ENCODE assay signal across 24 cellular contexts in the genomic region with DNA sequence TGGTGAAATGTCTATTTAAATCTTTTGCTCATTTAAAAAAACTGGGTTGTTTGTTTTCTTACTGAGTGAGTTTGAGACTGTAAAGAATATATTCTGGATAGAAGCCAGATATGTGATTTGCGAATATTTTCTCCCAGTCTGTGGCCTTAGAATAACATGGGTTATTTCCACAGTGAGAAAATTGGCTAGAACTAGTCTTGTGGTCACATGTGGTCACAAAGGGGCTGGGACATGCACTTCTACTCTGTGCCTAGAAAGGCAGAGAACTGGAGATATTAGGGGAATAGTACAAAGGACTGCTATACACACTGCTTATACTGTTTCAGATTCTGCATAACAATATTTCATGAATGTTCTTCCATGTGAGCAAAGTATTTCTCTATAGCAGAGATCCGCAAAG.
"Had no signal": no experiment of that assay in that cellular context is flagged by ENCODE, and none has a peak within 500 bp of the region (broad histone marks: within the 10 kb centered on the region; RNA-seq: fewer than 3 reads in every experiment).

No MANE protein-coding gene starts in this region.

- H3K4me3 Mint-ChIP-seq: activated CD4-positive, alpha-beta memory T cell treated with anti-CD3 and anti-CD28 coated beads for 36 hours; activated CD4-positive, alpha-beta T cell treated with anti-CD3 and anti-CD28 coated beads, Interleukin-2, amount 10 ng/mL, durations not matched to agents 7 days and 5 days; activated naive CD8-positive, alpha-beta T cell treated with anti-CD3 and anti-CD28 coated beads, Interleukin-2, amount 50 U/mL, for 24 hours; activated T-cell treated with anti-CD3 and anti-CD28 coated beads, Interleukin-2, amount 50 U/mL, for 4 hours had no signal

- H3K36me3 Mint-ChIP-seq: activated CD4-positive, alpha-beta memory T cell treated with anti-CD3 and anti-CD28 coated beads for 36 hours; activated naive CD4-positive, alpha-beta T cell treated with anti-CD3 and anti-CD28 coated beads, Interleukin-2, amount 50 U/mL, for 72 hours had no signal

- DNase-seq: activated CD4-positive, alpha-beta memory T cell treated with anti-CD3 and anti-CD28 coated beads for 36 hours; activated CD4-positive, alpha-beta T cell treated with anti-CD3 and anti-CD28 coated beads, Interleukin-2, amount 10 ng/mL, durations not matched to agents 7 days and 5 days; activated CD4-positive, CD25-positive, alpha-beta regulatory T cell; activated CD8-positive, alpha-beta memory T cell treated with anti-CD3 and anti-CD28 coated beads for 24 hours; activated effector memory CD4-positive, alpha-beta T cell treated with anti-CD3 and anti-CD28 coated beads, Interleukin-2, amount 50 U/mL, for 16 hours; activated naive CD4-positive, alpha-beta T cell treated with Interleukin-2 at 50 U/mL for 16 hours; activated naive CD8-positive, alpha-beta T cell treated with anti-CD3 and anti-CD28 coated beads, Interleukin-2, amount 50 U/mL, for 24 hours; activated T-cell treated with anti-CD3 and anti-CD28 coated beads, Interleukin-2, amount 50 U/mL, for 4 hours; amniotic stem cell; Kasumi-1; KBM-7; NCI-H1048; NCI-H146; NCI-H187 treated with DMSO at 0.1 percent for 48 hours; NCI-H2081 treated with DMSO at 0.1 percent for 48 hours; NCI-H446; NCI-H524; PC-3; SIG-M5; T-helper 1 cell had no signal

- H3K4me1 ChIP-seq: ascending aorta had no signal

- H3K27me3 ChIP-seq: ascending aorta had no signal

- H3K4me3 ChIP-seq: ascending aorta, SK-N-MC had no signal

- H3K36me3 ChIP-seq: ascending aorta had no signal

- H3K27ac Mint-ChIP-seq: activated CD4-positive, alpha-beta memory T cell treated with anti-CD3 and anti-CD28 coated beads for 36 hours; activated CD4-positive, alpha-beta T cell treated with anti-CD3 and anti-CD28 coated beads, Interleukin-2, amount 10 ng/mL, durations not matched to agents 7 days and 5 days; activated naive CD4-positive, alpha-beta T cell treated with anti-CD3 and anti-CD28 coated beads, Interleukin-2, amount 50 U/mL, for 72 hours; activated naive CD8-positive, alpha-beta T cell treated with anti-CD3 and anti-CD28 coated beads, Interleukin-2, amount 50 U/mL, for 24 hours had no signal

- H3K9me3 Mint-ChIP-seq: activated CD4-positive, alpha-beta memory T cell treated with anti-CD3 and anti-CD28 coated beads for 36 hours; activated naive CD8-positive, alpha-beta T cell treated with anti-CD3 and anti-CD28 coated beads, Interleukin-2, amount 50 U/mL, for 24 hours had no signal

- H3K27ac ChIP-seq: ascending aorta, SK-N-MC, VCaP had no signal

- H3K9me3 ChIP-seq: ascending aorta had no signal

- ATAC-seq: activated naive CD4-positive, alpha-beta T cell treated with anti-CD3 and anti-CD28 coated beads, Interleukin-2, amount 50 U/mL, for 72 hours; activated naive CD8-positive, alpha-beta T cell treated with anti-CD3 and anti-CD28 coated beads, Interleukin-2, amount 50 U/mL, for 24 hours; activated T-cell treated with anti-CD3 and anti-CD28 coated beads, Interleukin-2, amount 50 U/mL, for 4 hours; PC-3 had no signal
